ENCODE assay signal across 9 cellular contexts in the genomic region with DNA sequence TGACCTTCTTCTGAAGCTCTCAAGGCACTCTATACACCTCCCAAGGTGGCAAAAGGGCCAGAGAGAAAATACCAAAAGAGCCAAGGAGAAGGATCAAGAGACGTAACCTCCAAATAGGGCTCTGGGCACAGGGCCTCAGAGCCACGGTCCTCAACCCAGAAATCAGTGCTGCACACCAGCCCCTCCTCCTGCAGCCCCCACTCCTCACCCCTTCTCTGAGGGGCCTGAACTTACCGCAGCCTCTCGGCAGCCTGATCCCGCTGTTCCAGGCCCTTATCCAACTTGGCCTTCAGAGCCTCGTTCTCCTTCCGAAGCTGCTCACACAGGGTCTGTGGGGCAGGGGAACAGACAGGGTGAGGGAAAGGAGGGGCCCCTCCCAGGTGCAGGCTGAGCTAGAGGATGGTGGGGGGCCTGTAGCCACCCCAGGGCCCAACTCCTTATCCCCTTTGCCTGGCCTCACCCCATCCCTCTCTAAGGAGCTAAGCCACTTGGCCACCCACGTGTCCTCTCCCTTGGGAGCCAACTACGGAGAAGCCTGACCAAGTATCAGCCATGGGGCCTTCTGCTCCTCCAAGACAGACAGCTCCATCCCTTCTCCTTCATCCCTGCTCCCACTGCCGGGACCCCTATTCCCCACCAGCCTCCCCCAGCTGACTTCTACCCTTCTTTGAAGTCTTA. TPM values are rescaled to one million over a fixed set of nuclear protein-coding genes. Genes with fewer than 3 reads are reported as not detected.
DNase-seq lines count a peak whose midpoint lies in the region; ATAC-seq, FAIRE-seq and TF ChIP-seq lines count a peak whose summit lies in the region.
"Had no signal": no experiment of that assay in that cellular context is flagged by ENCODE, and none has a peak within 500 bp of the region (broad histone marks: within the 10 kb centered on the region; RNA-seq: fewer than 3 reads in every experiment).

No MANE protein-coding gene starts in this region.

- H3K27ac ChIP-seq in A549: peak overlapping the region; percentile 29 to 33; a peak in 4 of 6 replicates
- H3K27ac ChIP-seq in naive thymus-derived CD4-positive, alpha-beta T cell (ENCODE audit: low read depth, low read length): no peak overlapping the region

- H3K9me3 Mint-ChIP-seq in activated T-helper 2 cell treated with anti-CD3 and anti-CD28 coated beads, Interferon-gamma antibody, Interleukin-2, Interleukin-4, amounts not matched to agents 10 μg/mL and 5 μg/mL and 100 μg/mL, durations not matched to agents 14 hours and 24 hours and 36 hours: no peaks in the 10 kb centered on the region
- no peaks in the 10 kb centered on the region for H3K9me3 Mint-ChIP-seq in naive thymus-derived CD4-positive, alpha-beta T cell

- peaks cover 17% of the 10 kb centered on the region for H3K4me1 Mint-ChIP-seq in activated T-helper 2 cell treated with anti-CD3 and anti-CD28 coated beads, Interferon-gamma antibody, Interleukin-2, Interleukin-4, amounts not matched to agents 10 μg/mL and 5 μg/mL and 100 μg/mL, durations not matched to agents 14 hours and 24 hours and 36 hours (ENCODE audit: low read depth)
- H3K4me1 Mint-ChIP-seq in naive thymus-derived CD4-positive, alpha-beta T cell: peaks cover 0 to 33% (median 7%) of the 10 kb centered on the region in 7 donors

- no peak for TF ChIP-seq POLR2A in A549 (IDR thresholded peaks at IDR 0.05; ENCODE audit: low read length)
- no peak for TF ChIP-seq POLR2A in GM18505 (IDR thresholded peaks at IDR 0.05; ENCODE audit: borderline replicate concordance, extremely low read depth, insufficient read depth, insufficient read length)

- H3K9me3 ChIP-seq in A549: no peaks in the 10 kb centered on the region
- H3K9me3 ChIP-seq in naive thymus-derived CD4-positive, alpha-beta T cell (ENCODE audit: control insufficient read depth in 2 of 3, low read length in 3 of 3): no peaks in the 10 kb centered on the region

- H3K4me2 ChIP-seq in A549: no peak overlapping the region

- CTCF ChIA-PET in A549 (lab: Yijun Ruan, JAX): interaction anchor here (0.6 to 13.9 kb wide), 35 partner anchors 14 to 698 kb away, joined by 3 to 704 read pairs (median 6); a partner anchor contains a TSS
- CTCF ChIA-PET in naive thymus-derived CD4-positive, alpha-beta T cell (lab: Charles Lee): interaction anchor here (0.7 to 10.8 kb wide), 24 partner anchors 10 to 245 kb away, joined by 3 to 238 read pairs (median 4); a partner anchor contains a TSS

- no peaks in the 10 kb centered on the region for H3K27me3 Mint-ChIP-seq in activated T-helper 2 cell treated with anti-CD3 and anti-CD28 coated beads, Interferon-gamma antibody, Interleukin-2, Interleukin-4, amounts not matched to agents 10 μg/mL and 5 μg/mL and 100 μg/mL, durations not matched to agents 14 hours and 24 hours and 36 hours (ENCODE audit: low read depth)
- no peaks in the 10 kb centered on the region for H3K27me3 Mint-ChIP-seq in naive thymus-derived CD4-positive, alpha-beta T cell

- peaks cover 96% of the 10 kb centered on the region for H3K36me3 Mint-ChIP-seq in activated T-helper 2 cell treated with anti-CD3 and anti-CD28 coated beads, Interferon-gamma antibody, Interleukin-2, Interleukin-4, amounts not matched to agents 10 μg/mL and 5 μg/mL and 100 μg/mL, durations not matched to agents 14 hours and 24 hours and 36 hours (ENCODE audit: low read depth)
- H3K36me3 Mint-ChIP-seq in naive thymus-derived CD4-positive, alpha-beta T cell: peaks cover 15 to 62% (median 32%) of the 10 kb centered on the region in 5 donors

- H3K36me3 ChIP-seq in naive thymus-derived CD4-positive, alpha-beta T cell (ENCODE audit: control insufficient read depth in 2 of 3, insufficient read depth in 3 of 3, low read length in 3 of 3): peaks cover 18 to 93% (median 48%) of the 10 kb centered on the region in 3 experiments

- H3K27me3 ChIP-seq in naive thymus-derived CD4-positive, alpha-beta T cell (ENCODE audit: control insufficient read depth in 2 of 2, insufficient read depth in 2 of 2, low read length in 2 of 2): no peaks in the 10 kb centered on the region

- FAIRE-seq in A549 (lab: Jason Lieb, UNC): no peak

- TF ChIP-seq CTCF in A549 (IDR thresholded peaks at IDR 0.05): no peak

- DNase-seq in A549 (ENCODE audit: low read depth in 1 of 2, low spot score in 1 of 2) (no peak), NOMO-1 treated with dmso at 0.1 percent for 144 hours (lab: John Stamatoyannopoulos, UW; ENCODE audit: unreplicated experiment) (no peak)
- DNase-seq in activated T-helper 2 cell treated with anti-CD3 and anti-CD28 coated beads, Interferon-gamma antibody, Interleukin-2, Interleukin-4, amounts not matched to agents 10 μg/mL and 5 μg/mL and 100 μg/mL, durations not matched to agents 14 hours and 24 hours and 36 hours (ENCODE audit: low spot score): no peak
- no peak for DNase-seq in naive thymus-derived CD4-positive, alpha-beta T cell
- no peak for DNase-seq in effector CD4-positive, alpha-beta T cell
- DNase-seq: NCI-H2107 had no signal

- TF ChIP-seq RAD21 in A549 (conservative IDR thresholded peaks at IDR 0.05 in 1 of 2, IDR thresholded peaks at IDR 0.05 in 1 of 2): no peak; a peak in 1 of 5 replicates

- H3K4me3 Mint-ChIP-seq in activated T-helper 2 cell treated with anti-CD3 and anti-CD28 coated beads, Interferon-gamma antibody, Interleukin-2, Interleukin-4, amounts not matched to agents 10 μg/mL and 5 μg/mL and 100 μg/mL, durations not matched to agents 14 hours and 24 hours and 36 hours (ENCODE audit: low read depth): no peak overlapping the region
- no peak overlapping the region for H3K4me3 Mint-ChIP-seq in naive thymus-derived CD4-positive, alpha-beta T cell

- H3K4me3 ChIP-seq in A549: no peak overlapping the region
- H3K4me3 ChIP-seq in naive thymus-derived CD4-positive, alpha-beta T cell (ENCODE audit: low read length): no peak overlapping the region

- POLR2A ChIA-PET in A549 (lab: Yijun Ruan, JAX): interaction anchor here (1.0 to 1.5 kb wide), 3 partner anchors 29 to 64 kb away, joined by 3 to 8 read pairs (median 6); a partner anchor contains a TSS
- POLR2A ChIA-PET in naive thymus-derived CD4-positive, alpha-beta T cell (lab: Charles Lee): interaction anchor here (0.6 to 2.8 kb wide), 3 partner anchors 63 to 83 kb away, joined by 3 to 17 read pairs (median 3); no protein-coding TSS in a partner anchor

- peak overlapping the region; percentile 79 for H3K27ac Mint-ChIP-seq in activated T-helper 2 cell treated with anti-CD3 and anti-CD28 coated beads, Interferon-gamma antibody, Interleukin-2, Interleukin-4, amounts not matched to agents 10 μg/mL and 5 μg/mL and 100 μg/mL, durations not matched to agents 14 hours and 24 hours and 36 hours
- H3K27ac Mint-ChIP-seq in naive thymus-derived CD4-positive, alpha-beta T cell: peak overlapping the region in 6 of 9 donors; percentile 43 to 66 (median 55)

- peak; percentile 20 to 58; a peak in 3 of 6 replicates for ATAC-seq in A549
- peak; percentile 15 for ATAC-seq in GM21381 (IDR thresholded peaks at IDR 0.05; ENCODE audit: unreplicated experiment)
- no peak for ATAC-seq in naive thymus-derived CD4-positive, alpha-beta T cell
- no peak for ATAC-seq in GM18873 (IDR thresholded peaks at IDR 0.05; ENCODE audit: low FRiP score, unreplicated experiment)
- ATAC-seq in GM18505 (IDR thresholded peaks at IDR 0.05; ENCODE audit: unreplicated experiment): no peak

- TF ChIP-seq EP300 in A549 (IDR thresholded peaks at IDR 0.05): no peak

- intact Hi-C loops in activated T-helper 2 cell treated with anti-CD3 and anti-CD28 coated beads, Interferon-gamma antibody, Interleukin-2, Interleukin-4, amounts not matched to agents 10 μg/mL and 5 μg/mL and 100 μg/mL, durations not matched to agents 14 hours and 24 hours and 36 hours (cut with micrococcal nuclease): loop anchor here (1.0 to 2.0 kb wide), 3 partner anchors 35 to 112 kb away; no protein-coding TSS in a partner anchor
- intact Hi-C loops in naive thymus-derived CD4-positive, alpha-beta T cell (cut with micrococcal nuclease): loop anchor here (1.0 to 5.0 kb wide), 4 partner anchors 29 to 113 kb away; a partner anchor contains a TSS

- WGBS in A549 (ENCODE audit: missing lambda C conversion rate): 83% methylated on average over 10 of the region's 10 CpGs

- peaks cover 12% of the 10 kb centered on the region for H3K4me1 ChIP-seq in A549
- no peaks in the 10 kb centered on the region for H3K4me1 ChIP-seq in naive thymus-derived CD4-positive, alpha-beta T cell (ENCODE audit: control insufficient read depth in 2 of 2, insufficient read depth in 2 of 2, low read length in 2 of 2)

TF ChIP-seq in A549, 52 proteins besides CTCF, POLR2A, EP300 and RAD21 (continues in another document):
- TF ChIP-seq HOXB5 (CRISPR knock-in tag; IDR thresholded peaks at IDR 0.05): no peak
- TF ChIP-seq FOXS1 (CRISPR knock-in tag; IDR thresholded peaks at IDR 0.05): no peak

RNA-seq across cellular contexts. Expression of a gene that starts 28.8 kb away (rescaled TPM):
- polyA plus RNA-seq in A549 (2011; rRNA removed): 43.4 and 48.4 TPM in 2 replicates
- polyA plus RNA-seq in A549 (2012; cell fraction: cytosol; rRNA removed): 52.4 and 56.8 TPM in 2 replicates
- 55.4 and 64.7 TPM in 2 replicates for polyA plus RNA-seq in A549 (2012; cell fraction: nucleus; rRNA removed)
- 53.4 to 68.2 TPM (median 55.8 TPM) in 3 replicates for polyA plus RNA-seq in A549 (2017; fragmentation: RNase III; extraction: RNeasy Plus Mini Kit Qiagen cat#74134 plus additional on column Dnase treatment)
- polyA minus RNA-seq in A549 (2011; rRNA and poly(A)+ RNA removed): 77.5 and 77.6 TPM in 2 replicates
- 473 and 477 TPM in 2 replicates for total RNA-seq in activated T-helper 2 cell treated with anti-CD3 and anti-CD28 coated beads, Interferon-gamma antibody, Interleukin-2, Interleukin-4, amounts not matched to agents 10 μg/mL and 5 μg/mL and 100 μg/mL, durations not matched to agents 14 hours and 24 hours and 36 hours
- 100 to 1,000 TPM; 124 to 234 (median 131) TPM for total RNA-seq in naive thymus-derived CD4-positive, alpha-beta T cell
- polyA plus RNA-seq in naive thymus-derived CD4-positive, alpha-beta T cell: 10 to 100 TPM; 28.9 to 45.2 TPM

RNA-seq across cellular contexts. Expression of a gene that starts 31.7 kb away (rescaled TPM):
- 26.4 and 34.8 TPM in 2 replicates for polyA plus RNA-seq in A549 (2011; rRNA removed)
- polyA plus RNA-seq in A549 (2012; cell fraction: cytosol; rRNA removed): 22.2 and 24.6 TPM in 2 replicates
- polyA plus RNA-seq in A549 (2012; cell fraction: nucleus; rRNA removed): 9.0 and 10.4 TPM in 2 replicates
- polyA plus RNA-seq in A549 (2017; fragmentation: RNase III; extraction: RNeasy Plus Mini Kit Qiagen cat#74134 plus additional on column Dnase treatment): 13.6 to 16.8 TPM (median 16.2 TPM) in 3 replicates
- 29.1 and 40.9 TPM in 2 replicates for polyA minus RNA-seq in A549 (2011; rRNA and poly(A)+ RNA removed)
- 0.46 TPM in 1 of 2 replicates, not detected in the other for total RNA-seq in activated T-helper 2 cell treated with anti-CD3 and anti-CD28 coated beads, Interferon-gamma antibody, Interleukin-2, Interleukin-4, amounts not matched to agents 10 μg/mL and 5 μg/mL and 100 μg/mL, durations not matched to agents 14 hours and 24 hours and 36 hours
- 1 to 10 TPM in 1 of 5 experiments, under 1 TPM in 1, not detected in 3; 0.98 to 1.1 TPM for total RNA-seq in naive thymus-derived CD4-positive, alpha-beta T cell
- polyA plus RNA-seq in naive thymus-derived CD4-positive, alpha-beta T cell: 1 to 10 TPM in 1 of 2 donors, not detected in 1; 1.2 TPM

Comparison
In these comparisons a context has a peak if more than half of its experiments do, and no peak if none do; other contexts are left out.
1. ATAC-seq: peak in A549 (2 of 2) and GM21381 (single experiment); none in naive thymus-derived CD4-positive, alpha-beta T cell (single experiment), GM18873 (single experiment) and GM18505 (single experiment).